27 cellular contexts compared by ENCODE assay signal in genomic region chr11:16276251-16276650, GRCh38.
"Had no signal": no experiment of that assay in that cellular context is flagged by ENCODE, and none has a peak within 500 bp of the region (broad histone marks: within the 10 kb centered on the region; RNA-seq: fewer than 3 reads in every experiment).

No MANE protein-coding gene starts in this region.

- H3K9me3 ChIP-seq: neutrophil, pancreas, prostate gland, right atrium auricular region, sigmoid colon, stomach, thoracic aorta, thyroid gland, tibial nerve, upper lobe of left lung, vagina had no signal

- H3K4me3 Mint-ChIP-seq: natural killer cell treated with Interleukin-12 subunit alpha and Interleukin-12 subunit beta and Interleukin-15 and Interleukin-18, amount 100 ng/mL, for 72 hours; nephron progenitor cell; neural crest cell; stimulated activated effector memory CD8-positive, alpha-beta T cell treated with anti-CD3 and anti-CD28 coated beads, Interleukin-12 subunit alpha, Interleukin-12 subunit beta, amount 100 ng/mL, for 72 hours; stimulated activated naive B cell treated with anti-CD40 and anti-IgM and Interleukin-4, amounts not matched to agents 10 μg/mL and 1 μg/mL and 100 μg/mL, for 72 hours; stimulated activated naive CD8-positive, alpha-beta T cell treated with anti-CD3 and anti-CD28 coated beads, Interleukin-15, Interleukin-2, amounts not matched to agents 100 ng/mL and 50 ng/mL, for 24 hours had no signal

- H3K4me3 ChIP-seq: pancreas, prostate gland, right atrium auricular region, right lobe of liver, sigmoid colon, stomach, thoracic aorta, thyroid gland, tibial nerve, upper lobe of left lung, vagina had no signal

- H3K27me3 Mint-ChIP-seq: stimulated activated naive B cell treated with anti-CD40 and anti-IgM and Interleukin-4, amounts not matched to agents 10 μg/mL and 1 μg/mL and 100 μg/mL, for 72 hours; stimulated activated naive CD8-positive, alpha-beta T cell treated with anti-CD3 and anti-CD28 coated beads, Interleukin-15, Interleukin-2, amounts not matched to agents 100 ng/mL and 50 ng/mL, for 24 hours had no signal

- ATAC-seq: natural killer cell treated with Interleukin-12 subunit alpha and Interleukin-12 subunit beta and Interleukin-15 and Interleukin-18, amount 100 ng/mL, for 72 hours; pancreas; right lobe of liver; stimulated activated effector memory CD8-positive, alpha-beta T cell treated with anti-CD3 and anti-CD28 coated beads, Interleukin-12 subunit alpha, Interleukin-12 subunit beta, amount 100 ng/mL, for 72 hours; stimulated activated naive B cell treated with anti-CD40 and anti-IgM and Interleukin-4, amounts not matched to agents 10 μg/mL and 1 μg/mL and 100 μg/mL, for 72 hours had no signal

- DNase-seq: nephron progenitor cell; nucleus accumbens; pancreas; retina; right lobe of liver; sigmoid colon; small intestine; stimulated activated CD4-positive, alpha-beta T cell treated with anti-CD3 and anti-CD28 coated beads, Interleukin-15, amount 100 ng/mL, for 24 hours; stimulated activated CD4-positive, alpha-beta T cell treated with anti-CD3 and anti-CD28 coated beads, Interleukin-2, amount 100 ng/mL, for 24 hours; stimulated activated CD4-positive, alpha-beta T cell treated with anti-CD3 and anti-CD28 coated beads, Interleukin-2, amount 100 ng/mL, for 48 hours; stimulated activated CD4-positive, alpha-beta T cell treated with anti-CD3 and anti-CD28 coated beads, Interleukin-4, amount 100 ng/mL, for 24 hours; stimulated activated naive B cell treated with anti-CD40 and anti-IgM and Interleukin-4, amounts not matched to agents 10 μg/mL and 1 μg/mL and 100 μg/mL, for 72 hours; stimulated activated naive CD4-positive, alpha-beta T cell treated with Interleukin-2 at 50 U/mL for 16 hours; stomach; thyroid gland; trophoblast cell; upper lobe of left lung had no signal

- H3K4me1 Mint-ChIP-seq: nephron progenitor cell; stimulated activated effector memory CD8-positive, alpha-beta T cell treated with anti-CD3 and anti-CD28 coated beads, Interleukin-12 subunit alpha, Interleukin-12 subunit beta, amount 100 ng/mL, for 72 hours; stimulated activated naive B cell treated with anti-CD40 and anti-IgM and Interleukin-4, amounts not matched to agents 10 μg/mL and 1 μg/mL and 100 μg/mL, for 72 hours had no signal

- H3K9me3 Mint-ChIP-seq: natural killer cell treated with Interleukin-12 subunit alpha and Interleukin-12 subunit beta and Interleukin-15 and Interleukin-18, amount 100 ng/mL, for 72 hours; nephron progenitor cell; neural crest cell; stimulated activated naive B cell treated with anti-CD40 and anti-IgM and Interleukin-4, amounts not matched to agents 10 μg/mL and 1 μg/mL and 100 μg/mL, for 72 hours; stimulated activated naive CD8-positive, alpha-beta T cell treated with anti-CD3 and anti-CD28 coated beads, Interleukin-15, Interleukin-2, amounts not matched to agents 100 ng/mL and 50 ng/mL, for 24 hours had no signal

- H3K36me3 Mint-ChIP-seq: natural killer cell treated with Interleukin-12 subunit alpha and Interleukin-12 subunit beta and Interleukin-15 and Interleukin-18, amount 100 ng/mL, for 72 hours; stimulated activated effector memory CD8-positive, alpha-beta T cell treated with anti-CD3 and anti-CD28 coated beads, Interleukin-12 subunit alpha, Interleukin-12 subunit beta, amount 100 ng/mL, for 72 hours; stimulated activated naive B cell treated with anti-CD40 and anti-IgM and Interleukin-4, amounts not matched to agents 10 μg/mL and 1 μg/mL and 100 μg/mL, for 72 hours had no signal

- H3K36me3 ChIP-seq: neutrophil, pancreas, prostate gland, right atrium auricular region, right lobe of liver, sigmoid colon, stomach, thoracic aorta, thyroid gland, tibial nerve, upper lobe of left lung, vagina had no signal

- H3K27ac ChIP-seq: neutrophil, pancreas, prostate gland, right atrium auricular region, right lobe of liver, sigmoid colon, stomach, thoracic aorta, thyroid gland, tibial nerve, upper lobe of left lung, vagina had no signal
